ENCODE assay signal across 23 cellular contexts in the genomic region with DNA sequence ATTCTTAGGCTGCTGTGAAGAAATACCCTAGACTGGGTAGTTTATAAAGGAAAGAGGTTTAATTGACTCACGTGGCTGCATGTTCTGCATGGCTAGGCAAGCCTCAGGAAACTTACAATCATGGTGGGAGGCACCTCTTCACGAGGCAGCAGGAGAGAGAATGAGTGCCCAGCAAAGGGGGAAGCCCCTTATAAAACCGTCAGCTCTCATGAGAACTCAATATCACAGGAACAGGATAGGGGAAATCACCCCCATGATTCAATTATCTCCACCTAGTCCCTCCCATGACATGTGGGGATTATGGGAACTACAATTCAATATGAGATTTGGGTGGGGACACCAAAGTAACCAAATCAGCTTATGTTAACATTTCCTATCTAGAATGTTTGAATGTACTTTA.
A peak's percentile ranks its signal among the peaks of the same experiment; 100 is the strongest.
DNase-seq lines count a peak whose midpoint lies in the region; ATAC-seq, FAIRE-seq and TF ChIP-seq lines count a peak whose summit lies in the region.
"Had no signal": no experiment of that assay in that cellular context is flagged by ENCODE, and none has a peak within 500 bp of the region (broad histone marks: within the 10 kb centered on the region; RNA-seq: fewer than 3 reads in every experiment).

No MANE protein-coding gene starts in this region.

- H3K27me3 Mint-ChIP-seq in T-helper 1 cell treated with Interleukin-12 subunit alpha and Interleukin-12 subunit beta and Interleukin-4 antibody, amounts not matched to agents 30 μg/mL and 1 μg/mL, for 36 hours (ENCODE audit: low read depth) = no peaks in the 10 kb centered on the region
- no peaks in the 10 kb centered on the region for H3K27me3 Mint-ChIP-seq in activated T-helper 1 cell treated with anti-CD3 and anti-CD28 coated beads, Interleukin-12 subunit alpha, Interleukin-12 subunit beta, Interleukin-2, Interleukin-4 antibody, amounts not matched to agents 30 ng/mL and 10 ng/mL and 1 ng/mL, durations not matched to agents 14 hours and 24 hours and 36 hours (ENCODE audit: insufficient read depth)
- H3K27me3 Mint-ChIP-seq: CD4-positive, CD25-positive, alpha-beta regulatory T cell had no signal

- peaks cover 28% of the 10 kb centered on the region for H3K4me1 Mint-ChIP-seq in T-helper 1 cell treated with Interleukin-12 subunit alpha and Interleukin-12 subunit beta and Interleukin-4 antibody, amounts not matched to agents 30 μg/mL and 1 μg/mL, for 36 hours (ENCODE audit: low read depth)
- H3K4me1 Mint-ChIP-seq in activated T-helper 1 cell treated with anti-CD3 and anti-CD28 coated beads, Interleukin-12 subunit alpha, Interleukin-12 subunit beta, Interleukin-2, Interleukin-4 antibody, amounts not matched to agents 30 ng/mL and 10 ng/mL and 1 ng/mL, durations not matched to agents 14 hours and 24 hours and 36 hours (ENCODE audit: low read depth) = peaks cover 29% of the 10 kb centered on the region

- ATAC-seq in GM19397 (IDR thresholded peaks at IDR 0.05; ENCODE audit: unreplicated experiment) (no peak), left ventricle myocardium superior (no peak), GM18861 (IDR thresholded peaks at IDR 0.05; ENCODE audit: unreplicated experiment) (no peak)
- ATAC-seq: CD8-positive, alpha-beta T cell; GM12878; HCT116 had no signal

- intact Hi-C loops in activated T-helper 1 cell treated with anti-CD3 and anti-CD28 coated beads, Interleukin-12 subunit alpha, Interleukin-12 subunit beta, Interleukin-2, Interleukin-4 antibody, amounts not matched to agents 30 ng/mL and 10 ng/mL and 1 ng/mL, durations not matched to agents 14 hours and 24 hours and 36 hours (cut with micrococcal nuclease) = loop anchor here (5.0 kb wide), 1 partner anchor 259 kb away; a partner anchor contains a TSS
- intact Hi-C loops in left ventricle myocardium superior (cut with micrococcal nuclease) = no loop called here

- H3K9me3 Mint-ChIP-seq in T-helper 1 cell treated with Interleukin-12 subunit alpha and Interleukin-12 subunit beta and Interleukin-4 antibody, amounts not matched to agents 30 μg/mL and 1 μg/mL, for 36 hours = peaks cover 48% of the 10 kb centered on the region
- peaks cover 41% of the 10 kb centered on the region for H3K9me3 Mint-ChIP-seq in activated T-helper 1 cell treated with anti-CD3 and anti-CD28 coated beads, Interleukin-12 subunit alpha, Interleukin-12 subunit beta, Interleukin-2, Interleukin-4 antibody, amounts not matched to agents 30 ng/mL and 10 ng/mL and 1 ng/mL, durations not matched to agents 14 hours and 24 hours and 36 hours
- H3K9me3 Mint-ChIP-seq: CD8-positive, alpha-beta T cell; H9; HFFc6 had no signal

- peak overlapping the region; percentile 66 for H3K27ac Mint-ChIP-seq in T-helper 1 cell treated with Interleukin-12 subunit alpha and Interleukin-12 subunit beta and Interleukin-4 antibody, amounts not matched to agents 30 μg/mL and 1 μg/mL, for 36 hours
- peak overlapping the region; percentile 40 for H3K27ac Mint-ChIP-seq in activated T-helper 1 cell treated with anti-CD3 and anti-CD28 coated beads, Interleukin-12 subunit alpha, Interleukin-12 subunit beta, Interleukin-2, Interleukin-4 antibody, amounts not matched to agents 30 ng/mL and 10 ng/mL and 1 ng/mL, durations not matched to agents 14 hours and 24 hours and 36 hours
- H3K27ac Mint-ChIP-seq: CD4-positive, CD25-positive, alpha-beta regulatory T cell; CD8-positive, alpha-beta T cell; H9; HFFc6 had no signal

- H3K36me3 Mint-ChIP-seq in T-helper 1 cell treated with Interleukin-12 subunit alpha and Interleukin-12 subunit beta and Interleukin-4 antibody, amounts not matched to agents 30 μg/mL and 1 μg/mL, for 36 hours (ENCODE audit: low read depth) = peaks cover 27% of the 10 kb centered on the region
- peaks cover 20% of the 10 kb centered on the region for H3K36me3 Mint-ChIP-seq in activated T-helper 1 cell treated with anti-CD3 and anti-CD28 coated beads, Interleukin-12 subunit alpha, Interleukin-12 subunit beta, Interleukin-2, Interleukin-4 antibody, amounts not matched to agents 30 ng/mL and 10 ng/mL and 1 ng/mL, durations not matched to agents 14 hours and 24 hours and 36 hours (ENCODE audit: low read depth)
- H3K36me3 Mint-ChIP-seq: CD4-positive, CD25-positive, alpha-beta regulatory T cell; CD8-positive, alpha-beta T cell had no signal

- TF ChIP-seq POLR2A in H54 (IDR thresholded peaks at IDR 0.05; ENCODE audit: low read depth, low read length) = no peak

- no peak for DNase-seq in T-helper 1 cell
- no peak for DNase-seq in H54 (ENCODE audit: insufficient read length, low spot score)
- no peak for DNase-seq in activated T-helper 1 cell treated with anti-CD3 and anti-CD28 coated beads, Interleukin-12 subunit alpha, Interleukin-12 subunit beta, Interleukin-2, Interleukin-4 antibody, amounts not matched to agents 30 ng/mL and 10 ng/mL and 1 ng/mL, durations not matched to agents 14 hours and 24 hours and 36 hours (ENCODE audit: low spot score)
- no peak for DNase-seq in left ventricle myocardium superior
- DNase-seq: AML-193; BE2C; CD4-positive, CD25-positive, alpha-beta regulatory T cell; CD8-positive, alpha-beta T cell; DMS 273 treated with DMSO at 0.1 percent for 48 hours; DMS79; EL; GDM1; GM23248; H9; HFFc6 had no signal

- FAIRE-seq in H54 (lab: Jason Lieb, UNC) = peak; percentile 11
- FAIRE-seq: A204.1, D721Med, GM12878, H1 had no signal

- H3K4me3 Mint-ChIP-seq in T-helper 1 cell treated with Interleukin-12 subunit alpha and Interleukin-12 subunit beta and Interleukin-4 antibody, amounts not matched to agents 30 μg/mL and 1 μg/mL, for 36 hours = no peak overlapping the region
- H3K4me3 Mint-ChIP-seq in activated T-helper 1 cell treated with anti-CD3 and anti-CD28 coated beads, Interleukin-12 subunit alpha, Interleukin-12 subunit beta, Interleukin-2, Interleukin-4 antibody, amounts not matched to agents 30 ng/mL and 10 ng/mL and 1 ng/mL, durations not matched to agents 14 hours and 24 hours and 36 hours = no peak overlapping the region
- H3K4me3 Mint-ChIP-seq: CD4-positive, CD25-positive, alpha-beta regulatory T cell; CD8-positive, alpha-beta T cell; H9; HFFc6 had no signal
